ENCODE assay signal across 1 cellular context in genomic region chr2:167134381-167135072, GRCh38.
TF ChIP-seq lines count a peak whose summit lies in the region.

No MANE protein-coding gene starts in this region.

TF ChIP-seq in SK-N-SH, 30 proteins besides CTCF, POLR2A, EP300 and RAD21 (continued from another document):
- TF ChIP-seq POLR2AphosphoS5 (IDR thresholded peaks at IDR 0.05; ENCODE audit: low read depth, low read length) (peak; percentile 82; the same call in 1 of the 2 replicates), JUND (IDR thresholded peaks at IDR 0.05) (peak; percentile 95), USF2 (IDR thresholded peaks at IDR 0.05; ENCODE audit: borderline replicate concordance, low read depth, low read length) (no peak), PBX3 (IDR thresholded peaks at IDR 0.05) (peak; percentile 93), MEF2A (IDR thresholded peaks at IDR 0.05; ENCODE audit: borderline replicate concordance, low read depth) (peak; percentile 56; the same call in 1 of the 2 replicates)
